9 cellular contexts compared by ENCODE assay signal in the genomic region with DNA sequence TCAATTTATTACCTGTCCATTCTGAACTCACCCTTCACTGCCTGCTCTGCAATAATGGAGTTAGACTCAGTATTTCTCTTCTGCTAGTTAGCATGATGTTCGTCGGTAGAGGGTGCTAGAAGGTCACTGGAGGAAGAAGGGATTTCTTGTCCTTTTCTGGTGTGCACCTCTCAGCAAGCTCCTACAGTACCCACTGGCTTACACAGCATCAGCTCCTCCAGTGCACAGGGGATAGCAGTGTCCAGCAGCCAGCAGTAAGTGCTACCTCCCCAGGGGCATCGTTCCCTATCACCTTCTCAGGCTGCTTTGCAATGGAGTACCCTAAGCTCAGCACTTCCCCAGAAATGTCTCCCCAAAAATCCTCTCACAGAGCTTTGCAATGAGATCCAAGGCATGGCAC.
DNase-seq lines count a peak whose midpoint lies in the region; ATAC-seq, FAIRE-seq and TF ChIP-seq lines count a peak whose summit lies in the region.
"Had no signal": no experiment of that assay in that cellular context is flagged by ENCODE, and none has a peak within 500 bp of the region (broad histone marks: within the 10 kb centered on the region; RNA-seq: fewer than 3 reads in every experiment).

No MANE protein-coding gene starts in this region.

- no peak overlapping the region for H3K4me3 ChIP-seq in foreskin fibroblast (ENCODE audit: low read depth in 1 of 2, low read length in 2 of 2)

- DNase-seq in COLO829 (ENCODE audit: low spot score), result peak; percentile 34
- peak; percentile 81 for DNase-seq in RPMI8226
- DNase-seq in foreskin fibroblast, result peak; percentile 38 to 71
- no peak for DNase-seq in hepatic stellate cell (ENCODE audit: low spot score)
- no peak for DNase-seq in urothelium cell line (ENCODE audit: low spot score)

- no peak for TF ChIP-seq CTCF in foreskin fibroblast (IDR thresholded peaks at IDR 0.05; ENCODE audit: low read depth, low read length)

- ATAC-seq in GM21515 (IDR thresholded peaks at IDR 0.05; ENCODE audit: unreplicated experiment), result peak; percentile 35
- no peak for ATAC-seq in HG03460 (IDR thresholded peaks at IDR 0.05; ENCODE audit: unreplicated experiment)
- no peak for ATAC-seq in HG03469 (IDR thresholded peaks at IDR 0.05; ENCODE audit: unreplicated experiment)
- ATAC-seq: naive thymus-derived CD8-positive, alpha-beta T cell had no signal

- no peak for FAIRE-seq in urothelium cell line (lab: Jason Lieb, UNC)

Comparison
In these comparisons a context has a peak if more than half of its experiments do, and no peak if none do; other contexts are left out.
1. DNase-seq: peak in COLO829 (single experiment), RPMI8226 (single experiment) and foreskin fibroblast (2 of 2); none in hepatic stellate cell (single experiment) and urothelium cell line (single experiment).